Comparison of ENCODE assay signal across 1 cellular context in genomic region chr10:34280599-34281374, GRCh38.
TF ChIP-seq lines count a peak whose summit lies in the region.

No MANE protein-coding gene starts in this region.

TF ChIP-seq in SK-N-SH, 30 proteins besides CTCF, POLR2A, EP300 and RAD21 (continued from another document):
- TF ChIP-seq PBX3 (IDR thresholded peaks at IDR 0.05): peak; percentile 86
- TF ChIP-seq GATA2 (CRISPR knock-in tag; IDR thresholded peaks at IDR 0.05): no peak
- TF ChIP-seq RCOR1 (IDR thresholded peaks at IDR 0.05; ENCODE audit: low read length): no peak
- TF ChIP-seq TEAD4 (IDR thresholded peaks at IDR 0.05; ENCODE audit: borderline replicate concordance, insufficient read depth): peak; percentile 85
- TF ChIP-seq EZH2phosphoT487 (IDR thresholded peaks at IDR 0.05; ENCODE audit: borderline replicate concordance, low read depth): no peak
- TF ChIP-seq NFIC (IDR thresholded peaks at IDR 0.05; ENCODE audit: borderline replicate concordance): peak; percentile 82
- no peak for TF ChIP-seq IRF3 (IDR thresholded peaks at IDR 0.05; ENCODE audit: low read depth, low read length)
